Comparison of ENCODE assay signal across 1 cellular context in the genomic region with DNA sequence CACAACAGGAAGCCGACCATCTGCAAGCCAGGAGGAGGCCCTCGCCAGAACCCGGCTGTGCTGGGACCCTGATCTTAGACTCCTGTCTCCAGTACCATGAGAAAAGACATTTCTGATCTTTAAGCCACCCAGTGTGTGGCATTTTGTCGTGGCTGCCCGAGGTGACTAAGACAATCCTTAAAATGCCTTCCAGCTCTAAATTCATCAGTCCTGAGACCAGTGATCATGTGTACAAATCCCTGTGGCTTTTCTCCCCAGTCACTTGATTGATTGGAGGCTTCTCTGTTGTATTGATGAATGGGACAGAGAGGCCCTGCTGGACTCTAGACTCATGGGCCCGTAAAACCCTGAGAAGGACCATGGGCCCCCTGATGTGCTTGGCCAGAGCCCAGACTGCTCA.
TF ChIP-seq lines count a peak whose summit lies in the region.

No MANE protein-coding gene starts in this region.

TF ChIP-seq in WTC11, 78 proteins besides CTCF, POLR2A, EP300 and RAD21:
- TF ChIP-seq NFE2L1 (CRISPR knock-in tag; IDR thresholded peaks at IDR 0.05) = no peak
- no peak for TF ChIP-seq E2F1 (CRISPR knock-in tag; IDR thresholded peaks at IDR 0.05)
